ENCODE assay signal across 24 cellular contexts in the genomic region with DNA sequence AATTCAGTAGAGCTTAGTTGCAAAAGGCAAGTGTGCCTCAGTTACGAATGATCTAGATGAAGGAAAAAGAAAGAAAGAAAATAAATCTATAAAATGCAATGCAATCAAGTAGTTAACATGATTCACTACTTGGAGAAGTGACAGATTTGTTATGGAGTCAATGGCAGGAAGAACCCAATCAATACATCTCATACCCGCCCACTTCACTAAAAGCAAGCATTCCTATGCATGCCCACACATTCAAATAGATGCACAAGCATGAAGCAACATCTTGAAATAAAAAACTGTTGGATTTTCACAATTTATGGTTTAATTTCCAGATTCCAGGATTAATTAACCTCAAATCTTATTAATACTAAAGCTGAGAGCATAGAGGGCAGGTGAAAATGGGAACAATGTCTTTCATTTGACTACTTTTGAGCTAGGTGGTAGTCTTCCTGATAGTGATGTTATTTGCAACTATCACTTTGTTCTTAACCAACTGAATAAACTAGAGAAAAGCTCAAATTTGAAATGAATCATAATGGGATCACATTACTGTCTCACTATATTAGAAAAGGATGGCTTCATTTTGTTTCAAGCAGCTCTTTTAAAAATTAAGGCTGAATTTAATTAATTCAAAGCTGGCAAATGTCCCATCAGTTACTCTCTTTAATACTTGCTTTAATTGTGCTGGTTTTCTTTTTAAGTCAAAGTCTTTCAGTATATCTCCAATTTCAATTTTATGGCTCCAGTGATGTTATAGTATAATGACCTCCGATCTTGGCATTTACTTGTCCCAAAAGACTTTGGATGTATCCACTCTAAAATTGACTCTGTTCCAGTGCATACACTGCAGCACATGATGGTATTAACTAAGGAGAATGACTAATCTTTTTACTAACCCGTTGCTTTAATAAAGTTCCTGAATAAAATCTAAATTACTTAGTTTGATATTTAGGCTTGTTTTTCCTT. TPM values are rescaled to one million over a fixed set of nuclear protein-coding genes. Genes with fewer than 3 reads are reported as not detected.
DNase-seq lines count a peak whose midpoint lies in the region; ATAC-seq, FAIRE-seq and TF ChIP-seq lines count a peak whose summit lies in the region.
"Had no signal": no experiment of that assay in that cellular context is flagged by ENCODE, and none has a peak within 500 bp of the region (broad histone marks: within the 10 kb centered on the region; RNA-seq: fewer than 3 reads in every experiment).

No MANE protein-coding gene starts in this region.

- H3K36me3 Mint-ChIP-seq in astrocyte (ENCODE audit: low read depth, unreplicated experiment) (no peaks in the 10 kb centered on the region), T-cell (no peaks in the 10 kb centered on the region)
- H3K36me3 Mint-ChIP-seq: activated CD4-positive, alpha-beta memory T cell treated with anti-CD3 and anti-CD28 coated beads for 36 hours; stimulated activated naive B cell treated with anti-CD40 and anti-IgM and Interleukin-4, amounts not matched to agents 10 μg/mL and 1 μg/mL and 100 μg/mL, for 72 hours; WTC11 had no signal

- no peak overlapping the region for H2AK5ac ChIP-seq in mesenchymal stem cell (ENCODE audit: low read length, severe bottlenecking)

- H3K4me1 Mint-ChIP-seq in astrocyte (ENCODE audit: low read depth, unreplicated experiment): no peaks in the 10 kb centered on the region
- H3K4me1 Mint-ChIP-seq in T-cell: no peaks in the 10 kb centered on the region
- H3K4me1 Mint-ChIP-seq: WTC11 had no signal

- in situ Hi-C loops in HepG2 (cut with HindIII; ENCODE audit: extremely low pct_ligation_motif_present, low pct_unique_long_range_greater_than_20kb): no loop called here

- H3K18ac ChIP-seq in mesenchymal stem cell (ENCODE audit: low read depth in 1 of 2, low read length in 2 of 2): no peak overlapping the region

- FAIRE-seq in astrocyte (lab: Jason Lieb, UNC): no peak
- no peak for FAIRE-seq in HepG2 (lab: Jason Lieb, UNC)

- TF ChIP-seq CTCF in HEK293 (tag by site-specific recombination; IDR thresholded peaks at IDR 0.05) (no peak), astrocyte (IDR thresholded peaks at IDR 0.05; ENCODE audit: insufficient read depth, low read depth, low read length) (no peak), HepG2 (CRISPR knock-in tag; IDR thresholded peaks at IDR 0.05) (no peak)

- no peaks in the 10 kb centered on the region for H3K79me1 ChIP-seq in mesenchymal stem cell (replicated peaks; ENCODE audit: low read length, poor library complexity, severe bottlenecking)

- no peak overlapping the region for H4K8ac ChIP-seq in mesenchymal stem cell (ENCODE audit: low read length)

- no peaks in the 10 kb centered on the region for H3K9me3 Mint-ChIP-seq in astrocyte (ENCODE audit: unreplicated experiment)
- H3K9me3 Mint-ChIP-seq in T-cell: peaks cover 0 to 3% (median 2%) of the 10 kb centered on the region in 3 donors
- H3K9me3 Mint-ChIP-seq: nephron, WTC11 had no signal

- TF ChIP-seq EP300 in HepG2 (IDR thresholded peaks at IDR 0.05; ENCODE audit: low read depth in 2 of 2, low read length in 2 of 2) (no peak), HepG2 (CRISPR knock-in tag; IDR thresholded peaks at IDR 0.05; ENCODE audit: borderline replicate concordance) (no peak)

- H4K20me1 ChIP-seq in astrocyte (ENCODE audit: insufficient read depth, low read length) (no peaks in the 10 kb centered on the region), HepG2 (ENCODE audit: insufficient read depth, low read length) (no peaks in the 10 kb centered on the region)

- H4K91ac ChIP-seq in mesenchymal stem cell (ENCODE audit: low read length): no peak overlapping the region

- no peak overlapping the region for H2BK120ac ChIP-seq in mesenchymal stem cell (ENCODE audit: low read depth, low read length)

- WGBS in mesenchymal stem cell: 100% methylated on average over 2 of the region's 4 CpGs
- WGBS in HepG2 (ENCODE audit: low lambda C conversion rate): 15% methylated on average over 4 of the region's 4 CpGs

- H2BK12ac ChIP-seq in mesenchymal stem cell (ENCODE audit: low read length in 2 of 2): no peak overlapping the region

- H3K4me3 Mint-ChIP-seq in astrocyte (ENCODE audit: unreplicated experiment) (no peak overlapping the region), T-cell (no peak overlapping the region)
- H3K4me3 Mint-ChIP-seq: activated CD4-positive, alpha-beta memory T cell treated with anti-CD3 and anti-CD28 coated beads for 36 hours; nephron; stimulated activated naive B cell treated with anti-CD40 and anti-IgM and Interleukin-4, amounts not matched to agents 10 μg/mL and 1 μg/mL and 100 μg/mL, for 72 hours; WTC11 had no signal

- H2BK15ac ChIP-seq in mesenchymal stem cell (ENCODE audit: low read depth, poor library complexity, severe bottlenecking): no peak overlapping the region

- no peak overlapping the region for H3K27ac Mint-ChIP-seq in astrocyte (ENCODE audit: unreplicated experiment)
- H3K27ac Mint-ChIP-seq in T-cell: no peak overlapping the region
- H3K27ac Mint-ChIP-seq: activated CD4-positive, alpha-beta memory T cell treated with anti-CD3 and anti-CD28 coated beads for 36 hours; nephron; stimulated activated naive B cell treated with anti-CD40 and anti-IgM and Interleukin-4, amounts not matched to agents 10 μg/mL and 1 μg/mL and 100 μg/mL, for 72 hours; WTC11 had no signal

- H3K9ac ChIP-seq in astrocyte (ENCODE audit: low read length) (no peak overlapping the region), mesenchymal stem cell (ENCODE audit: low read length) (peak overlapping the region; percentile 57), HepG2 (ENCODE audit: insufficient read depth, low read depth, low read length) (no peak overlapping the region)

- H3K27ac ChIP-seq in HEK293 (ENCODE audit: extremely low read depth, low read depth, low read length): no peak overlapping the region
- no peak overlapping the region for H3K27ac ChIP-seq in astrocyte (ENCODE audit: low read depth, low read length)
- H3K27ac ChIP-seq in mesenchymal stem cell (ENCODE audit: low read length, poor library complexity, severe bottlenecking): no peak overlapping the region
- no peak overlapping the region for H3K27ac ChIP-seq in HepG2 (ENCODE audit: extremely low read length, insufficient read depth, low read length)
- H3K27ac ChIP-seq: sigmoid colon, thoracic aorta had no signal

- H3K4me2 ChIP-seq in astrocyte (ENCODE audit: low read length): no peak overlapping the region
- no peak overlapping the region for H3K4me2 ChIP-seq in mesenchymal stem cell (ENCODE audit: low read length, poor library complexity, severe bottlenecking)
- no peak overlapping the region for H3K4me2 ChIP-seq in HepG2 (ENCODE audit: low read depth, low read length)

- intact Hi-C loops in HepG2 (cut with micrococcal nuclease; ENCODE audit: unreplicated experiment): no loop called here

- no peak for TF ChIP-seq RAD21 in HepG2 (CRISPR knock-in tag; IDR thresholded peaks at IDR 0.05)

- ATAC-seq in GM21423 (IDR thresholded peaks at IDR 0.05; ENCODE audit: unreplicated experiment) (no peak), T-cell (replicated peaks in 1 of 4) (no peak), HepG2 (no peak)
- ATAC-seq: stimulated activated naive B cell treated with anti-CD40 and anti-IgM and Interleukin-4, amounts not matched to agents 10 μg/mL and 1 μg/mL and 100 μg/mL, for 72 hours; WTC11 had no signal

- H2AFZ ChIP-seq in astrocyte (ENCODE audit: low read depth, low read length) (no peak overlapping the region), mesenchymal stem cell (ENCODE audit: low read depth, low read length) (no peak overlapping the region), HepG2 (ENCODE audit: low read length) (no peak overlapping the region)

- H3K79me2 ChIP-seq in astrocyte (ENCODE audit: insufficient read depth, low read length) (no peaks in the 10 kb centered on the region), HepG2 (ENCODE audit: insufficient read depth, low read length) (no peaks in the 10 kb centered on the region)

- H3K27me3 ChIP-seq in astrocyte (ENCODE audit: insufficient read depth, low read length) (no peaks in the 10 kb centered on the region), mesenchymal stem cell (ENCODE audit: control insufficient read depth in 1 of 2, insufficient read depth in 1 of 2, low read length in 2 of 2) (no peaks in the 10 kb centered on the region), HepG2 (ENCODE audit: control insufficient read depth in 1 of 2, insufficient read depth in 2 of 2, low read length in 2 of 2) (no peaks in the 10 kb centered on the region)
- H3K27me3 ChIP-seq: sigmoid colon had no signal

- no peak overlapping the region for H3K23ac ChIP-seq in mesenchymal stem cell (ENCODE audit: low read length in 2 of 2)

- H3K4me3 ChIP-seq in HEK293 (ENCODE audit: low read depth, low read length) (no peak overlapping the region), astrocyte (ENCODE audit: insufficient read depth, low read depth, low read length) (no peak overlapping the region), mesenchymal stem cell (ENCODE audit: insufficient read depth in 1 of 2, low read depth in 1 of 2, low read length in 2 of 2) (peak overlapping the region in 1 of 2 experiments; percentile 13), HepG2 (replicated peaks in 1 of 3; ENCODE audit: insufficient read depth in 1 of 3, low read depth in 2 of 3, low read length in 3 of 3) (no peak overlapping the region)
- H3K4me3 ChIP-seq: sigmoid colon, thoracic aorta had no signal

- no peak overlapping the region for H3K4ac ChIP-seq in mesenchymal stem cell (ENCODE audit: low read depth in 1 of 2, low read length in 2 of 2)

- POLR2A ChIA-PET in HEK293 (lab: Yijun Ruan, JAX) (no interaction called here), T-cell (lab: Charles Lee) (no interaction called here), HepG2 (lab: Yijun Ruan, JAX) (no interaction called here)

- H3K36me3 ChIP-seq in HEK293 (ENCODE audit: control insufficient read depth in 2 of 2, insufficient read depth in 1 of 2, low read length in 2 of 2) (no peaks in the 10 kb centered on the region), astrocyte (ENCODE audit: insufficient read depth, low read length) (no peaks in the 10 kb centered on the region), mesenchymal stem cell (ENCODE audit: control insufficient read depth in 1 of 2, insufficient read depth in 2 of 2, low read depth in 1 of 2, low read length in 2 of 2) (no peaks in the 10 kb centered on the region), HepG2 (replicated peaks in 1 of 2; ENCODE audit: control insufficient read depth in 1 of 2, insufficient read depth in 2 of 2, low read length in 2 of 2) (no peaks in the 10 kb centered on the region)
- H3K36me3 ChIP-seq: sigmoid colon, thoracic aorta had no signal

- H3K9me3 ChIP-seq in HEK293 (ENCODE audit: control insufficient read depth, insufficient read depth, low read depth, low read length) (no peaks in the 10 kb centered on the region), astrocyte (ENCODE audit: insufficient read depth, low read depth, low read length) (no peaks in the 10 kb centered on the region), mesenchymal stem cell (ENCODE audit: control insufficient read depth, low read length) (no peaks in the 10 kb centered on the region), HepG2 (ENCODE audit: low read length) (no peaks in the 10 kb centered on the region)
- H3K9me3 ChIP-seq: sigmoid colon, thoracic aorta had no signal

- TF ChIP-seq POLR2A in HepG2 (IDR thresholded peaks at IDR 0.05; ENCODE audit: insufficient read depth in 1 of 2, low read depth in 2 of 2, low read length in 2 of 2): no peak

- H2BK5ac ChIP-seq in mesenchymal stem cell (ENCODE audit: low read depth, low read length, poor library complexity, severe bottlenecking): no peak overlapping the region

- H3K14ac ChIP-seq in mesenchymal stem cell (ENCODE audit: low read length in 2 of 2): no peak overlapping the region

- BruUV-seq in HepG2 (replicated peaks; lab: Mats Ljungman, UMichigan): no TSS peak

- peak; percentile 14 for DNase-seq in GM03348 (ENCODE audit: low spot score)
- DNase-seq in astrocyte (ENCODE audit: low read depth): peak; percentile 2
- no peak for DNase-seq in mesenchymal stem cell
- no peak for DNase-seq in NCI-H774 (lab: John Stamatoyannopoulos, UW)
- no peak for DNase-seq in T-cell
- no peak for DNase-seq in HepG2 (ENCODE audit: low spot score)
- DNase-seq: activated CD4-positive, alpha-beta memory T cell treated with anti-CD3 and anti-CD28 coated beads for 36 hours; amygdala; central memory CD4-positive, alpha-beta T cell; erythroblast; glutamatergic neuron; HCEC 1CT; NCI-H1436; NCI-H69; SHP77; sigmoid colon; stimulated activated CD4-positive, alpha-beta T cell treated with anti-CD3 and anti-CD28 coated beads, Interleukin-1b, Interleukin-23, amount 100 ng/mL, for 48 hours; stimulated activated naive B cell treated with anti-CD40 and anti-IgM and Interleukin-4, amounts not matched to agents 10 μg/mL and 1 μg/mL and 100 μg/mL, for 72 hours had no signal

- H3K27me3 Mint-ChIP-seq in astrocyte (ENCODE audit: low read depth, unreplicated experiment) (no peaks in the 10 kb centered on the region), T-cell (no peaks in the 10 kb centered on the region)
- H3K27me3 Mint-ChIP-seq: activated CD4-positive, alpha-beta memory T cell treated with anti-CD3 and anti-CD28 coated beads for 36 hours; stimulated activated naive B cell treated with anti-CD40 and anti-IgM and Interleukin-4, amounts not matched to agents 10 μg/mL and 1 μg/mL and 100 μg/mL, for 72 hours had no signal

- CTCF ChIA-PET in HEK293 (lab: Yijun Ruan, JAX): interaction anchor here (0.7 kb wide), 2 partner anchors 22 to 1591 kb away, joined by 3 read pairs; no protein-coding TSS in a partner anchor
- CTCF ChIA-PET in T-cell (lab: Charles Lee): no interaction called here
- CTCF ChIA-PET in HepG2 (lab: Yijun Ruan, JAX; ENCODE audit: low intra/inter-chr PET ratio, low total read pairs): no interaction called here

- H3K4me1 ChIP-seq in HEK293 (ENCODE audit: control insufficient read depth, insufficient read depth, low read length): peaks cover 9% of the 10 kb centered on the region
- no peaks in the 10 kb centered on the region for H3K4me1 ChIP-seq in astrocyte (ENCODE audit: insufficient read depth, low read length)
- H3K4me1 ChIP-seq in mesenchymal stem cell (ENCODE audit: control insufficient read depth, insufficient read depth, low read depth, low read length): no peaks in the 10 kb centered on the region
- H3K4me1 ChIP-seq in HepG2 (ENCODE audit: insufficient read depth, low read length): no peaks in the 10 kb centered on the region
- H3K4me1 ChIP-seq: sigmoid colon had no signal

RNA-seq across cellular contexts. Expression of a gene that starts 46.7 kb away (rescaled TPM):
- total RNA-seq in astrocyte (88.1 and 89.9 TPM in 2 replicates), T-cell (1 to 10 TPM; 4.0 to 9.7 (median 9.7) TPM), HepG2 (2016; rRNA removed; fragmentation: Illumina TruSeq; extraction: Trizol) (66.4 and 84.6 TPM in 2 replicates)
- polyA plus RNA-seq in mesenchymal stem cell (2013, experiment 1 of 2): 83.5 TPM
- polyA plus RNA-seq in mesenchymal stem cell (2013, experiment 2 of 2): 86.8 TPM
- total RNA-seq in HepG2 (2016; cell fraction: cytosol; rRNA removed; fragmentation: Illumina TruSeq; extraction: Trizol; ENCODE audit: low read depth): 64.1 and 70.2 TPM in 2 replicates
- total RNA-seq in HepG2 (2016; cell fraction: insoluble cytoplasmic fraction; rRNA removed; fragmentation: Illumina TruSeq; extraction: Trizol): 64.3 and 82.0 TPM in 2 replicates
- 93.5 and 98.5 TPM in 2 replicates for total RNA-seq in HepG2 (2016; cell fraction: membrane; rRNA removed; fragmentation: Illumina TruSeq; extraction: Trizol)
- total RNA-seq in HepG2 (2016; cell fraction: nucleus; rRNA removed; fragmentation: Illumina TruSeq; extraction: Trizol): 42.1 and 53.1 TPM in 2 replicates
- 42.8 and 47.6 TPM in 2 replicates for polyA plus RNA-seq in HepG2 (2011; rRNA removed)
- polyA plus RNA-seq in HepG2 (2011; cell fraction: cytosol; rRNA removed): 36.3 and 39.4 TPM in 2 replicates
- 30.4 and 34.1 TPM in 2 replicates for polyA plus RNA-seq in HepG2 (2011; cell fraction: nucleus; rRNA removed)
- polyA plus RNA-seq in HepG2 (2012): 57.1 and 80.5 TPM in 2 replicates
- polyA plus RNA-seq in HepG2 (2016; cell fraction: cytosol; fragmentation: Illumina TruSeq; extraction: Trizol; ENCODE audit: low read depth): 73.6 and 85.5 TPM in 2 replicates
- 81.6 and 82.7 TPM in 2 replicates for polyA plus RNA-seq in HepG2 (2016; cell fraction: insoluble cytoplasmic fraction; fragmentation: Illumina TruSeq; extraction: Trizol; ENCODE audit: low read depth)
- polyA plus RNA-seq in HepG2 (2016; cell fraction: membrane; fragmentation: Illumina TruSeq; extraction: Trizol; ENCODE audit: low read depth): 79.3 and 86.2 TPM in 2 replicates
- polyA plus RNA-seq in HepG2 (2016; cell fraction: nucleus; fragmentation: Illumina TruSeq; extraction: Trizol; ENCODE audit: insufficient read depth, low read depth): 44.8 and 45.2 TPM in 2 replicates
- polyA minus RNA-seq in HepG2 (2011; rRNA and poly(A)+ RNA removed; ENCODE audit: low replicate concordance): 36.4 and 43.0 TPM in 2 replicates
- polyA minus RNA-seq in HepG2 (2011; cell fraction: cytosol; rRNA and poly(A)+ RNA removed): 45.0 and 52.9 TPM in 2 replicates
- 135 and 139 TPM in 2 replicates for polyA minus RNA-seq in HepG2 (2011; cell fraction: nucleus; rRNA and poly(A)+ RNA removed)

RNA-seq across cellular contexts. Expression of a gene that starts 47.8 kb away (rescaled TPM):
- total RNA-seq in astrocyte (0.75 TPM in 1 of 2 replicates, not detected in the other), T-cell (under 1 TPM in 2 of 5 donors, not detected in 3; 0.32 to 0.36 TPM), HepG2 (2016; rRNA removed; fragmentation: Illumina TruSeq; extraction: Trizol) (0.46 TPM in 1 of 2 replicates, not detected in the other)
- 0.55 TPM for polyA plus RNA-seq in mesenchymal stem cell (2013, experiment 1 of 2)
- 0.55 TPM for polyA plus RNA-seq in mesenchymal stem cell (2013, experiment 2 of 2)
- total RNA-seq in HepG2 (2016; cell fraction: cytosol; rRNA removed; fragmentation: Illumina TruSeq; extraction: Trizol; ENCODE audit: low read depth): 0.71 and 1.1 TPM in 2 replicates
- 0.37 TPM in 1 of 2 replicates, not detected in the other for total RNA-seq in HepG2 (2016; cell fraction: insoluble cytoplasmic fraction; rRNA removed; fragmentation: Illumina TruSeq; extraction: Trizol)
- total RNA-seq in HepG2 (2016; cell fraction: membrane; rRNA removed; fragmentation: Illumina TruSeq; extraction: Trizol): 0.49 and 0.83 TPM in 2 replicates
- total RNA-seq in HepG2 (2016; cell fraction: nucleus; rRNA removed; fragmentation: Illumina TruSeq; extraction: Trizol): 1.1 and 1.6 TPM in 2 replicates
- polyA plus RNA-seq in HepG2 (2011; rRNA removed): 0.03 and 0.14 TPM in 2 replicates
- 0.04 and 0.09 TPM in 2 replicates for polyA plus RNA-seq in HepG2 (2011; cell fraction: cytosol; rRNA removed)
- not detected in 2 replicates for polyA plus RNA-seq in HepG2 (2011; cell fraction: nucleus; rRNA removed)
- 0.42 TPM in 1 of 2 replicates, not detected in the other for polyA plus RNA-seq in HepG2 (2012)
- polyA plus RNA-seq in HepG2 (2016; cell fraction: cytosol; fragmentation: Illumina TruSeq; extraction: Trizol; ENCODE audit: low read depth): 0.34 TPM in 1 of 2 replicates, not detected in the other
- polyA plus RNA-seq in HepG2 (2016; cell fraction: insoluble cytoplasmic fraction; fragmentation: Illumina TruSeq; extraction: Trizol; ENCODE audit: low read depth): not detected in 2 replicates
- not detected in 2 replicates for polyA plus RNA-seq in HepG2 (2016; cell fraction: membrane; fragmentation: Illumina TruSeq; extraction: Trizol; ENCODE audit: low read depth)
- not detected in 2 replicates for polyA plus RNA-seq in HepG2 (2016; cell fraction: nucleus; fragmentation: Illumina TruSeq; extraction: Trizol; ENCODE audit: insufficient read depth, low read depth)
- polyA minus RNA-seq in HepG2 (2011; rRNA and poly(A)+ RNA removed; ENCODE audit: low replicate concordance): 0.32 and 1.1 TPM in 2 replicates
- polyA minus RNA-seq in HepG2 (2011; cell fraction: cytosol; rRNA and poly(A)+ RNA removed): 1.1 TPM in 1 of 2 replicates, not detected in the other
- polyA minus RNA-seq in HepG2 (2011; cell fraction: nucleus; rRNA and poly(A)+ RNA removed): 3.4 and 3.6 TPM in 2 replicates
- total RNA-seq: activated CD4-positive, alpha-beta memory T cell treated with anti-CD3 and anti-CD28 coated beads for 36 hours; T-helper 2 cell treated with Interferon-gamma antibody and Interleukin-4, amounts not matched to agents 100 ng/mL and 5 ng/mL, for 36 hours; WTC11 had no signal

Comparison
In these comparisons a context has a peak if more than half of its experiments do, and no peak if none do; other contexts are left out.
1. DNase-seq: peak in GM03348 (single experiment) and astrocyte (single experiment); none in mesenchymal stem cell (single experiment), NCI-H774 (single experiment), T-cell (0 of 34) and HepG2 (single experiment).